In genomic region chr17:59830846-59831486, GRCh38 we compare ENCODE assay signal across 9 cellular contexts.
DNase-seq lines count a peak whose midpoint lies in the region; ATAC-seq and TF ChIP-seq lines count a peak whose summit lies in the region.
"Had no signal": no experiment of that assay in that cellular context is flagged by ENCODE, and none has a peak within 500 bp of the region (broad histone marks: within the 10 kb centered on the region; RNA-seq: fewer than 3 reads in every experiment).

No MANE protein-coding gene starts in this region.

- intact Hi-C loops in colonic mucosa (cut with DNase I): no loop called here

- DNase-seq in DND-41 (no peak), Peyer's patch (peak in 1 of 3 donors; percentile 44), colonic mucosa (no peak), renal cortical epithelial cell (ENCODE audit: low read depth) (peak; percentile 23), SJCRH30 (no peak), SHP77 (lab: John Stamatoyannopoulos, UW) (no peak), hippocampal formation (lab: John Stamatoyannopoulos, UW) (no peak), NCI-H2107 (lab: John Stamatoyannopoulos, UW) (no peak)
- DNase-seq: stimulated activated CD4-positive, alpha-beta T cell treated with anti-CD3 and anti-CD28 coated beads, Interleukin-1b, Interleukin-23, amount 100 ng/mL, for 48 hours had no signal

- ATAC-seq in DND-41 (ENCODE audit: insufficient read depth, low read depth): no peak

- H3K36me3 ChIP-seq in DND-41 (ENCODE audit: insufficient read depth, low read length): no peaks in the 10 kb centered on the region
- no peaks in the 10 kb centered on the region for H3K36me3 ChIP-seq in Peyer's patch
- H3K36me3 ChIP-seq in colonic mucosa: no peaks in the 10 kb centered on the region
- H3K36me3 ChIP-seq in SJCRH30: no peaks in the 10 kb centered on the region

- H2AFZ ChIP-seq in DND-41 (ENCODE audit: low read depth, low read length): no peak overlapping the region

- H3K27ac ChIP-seq in DND-41 (ENCODE audit: low read length) (peak overlapping the region; percentile 86), Peyer's patch (peak overlapping the region; percentile 28 to 92 (median 81)), colonic mucosa (peak overlapping the region; percentile 94), SJCRH30 (no peak overlapping the region)

- H3K4me3 ChIP-seq in DND-41 (ENCODE audit: low read depth in 1 of 2, low read length in 2 of 2) (no peak overlapping the region), Peyer's patch (no peak overlapping the region), colonic mucosa (no peak overlapping the region), SJCRH30 (no peak overlapping the region)

- H4K20me1 ChIP-seq in DND-41 (ENCODE audit: insufficient read depth, low read length): no peaks in the 10 kb centered on the region

- no peak overlapping the region for H3K4me2 ChIP-seq in DND-41 (ENCODE audit: insufficient read depth, low read length)

- no peak for TF ChIP-seq POLR2A in Peyer's patch (IDR thresholded peaks at IDR 0.05)

- no peaks in the 10 kb centered on the region for H3K79me2 ChIP-seq in DND-41 (ENCODE audit: insufficient read depth, low read length)

- H3K27me3 ChIP-seq in DND-41 (ENCODE audit: insufficient read depth, low read length, poor library complexity) (no peaks in the 10 kb centered on the region), Peyer's patch (no peaks in the 10 kb centered on the region), colonic mucosa (no peaks in the 10 kb centered on the region), SJCRH30 (no peaks in the 10 kb centered on the region)

- no peaks in the 10 kb centered on the region for H3K9me3 ChIP-seq in DND-41 (ENCODE audit: insufficient read depth, low read length, severe bottlenecking)
- H3K9me3 ChIP-seq in Peyer's patch: no peaks in the 10 kb centered on the region
- no peaks in the 10 kb centered on the region for H3K9me3 ChIP-seq in colonic mucosa
- no peaks in the 10 kb centered on the region for H3K9me3 ChIP-seq in SJCRH30 (replicated peaks)

- TF ChIP-seq CTCF in DND-41 (IDR thresholded peaks at IDR 0.05; ENCODE audit: borderline replicate concordance, extremely low read depth, low read length, poor library complexity, severe bottlenecking) (no peak), Peyer's patch (IDR thresholded peaks at IDR 0.05) (no peak), colonic mucosa (IDR thresholded peaks at IDR 0.05) (no peak)

- H3K9ac ChIP-seq in DND-41 (ENCODE audit: low read depth, low read length): no peak overlapping the region
- H3K9ac ChIP-seq in colonic mucosa (ENCODE audit: low read depth in 2 of 2, low read length in 2 of 2): peak overlapping the region in 1 of 2 donors; percentile 78

- peaks cover 50% of the 10 kb centered on the region for H3K4me1 ChIP-seq in DND-41 (ENCODE audit: insufficient read depth, low read length)
- H3K4me1 ChIP-seq in Peyer's patch: peaks cover 0 to 43% (median 23%) of the 10 kb centered on the region in 4 donors
- peaks cover 15% of the 10 kb centered on the region for H3K4me1 ChIP-seq in colonic mucosa
- peaks cover 13% of the 10 kb centered on the region for H3K4me1 ChIP-seq in SJCRH30
